8 cellular contexts compared by ENCODE assay signal in the genomic region with DNA sequence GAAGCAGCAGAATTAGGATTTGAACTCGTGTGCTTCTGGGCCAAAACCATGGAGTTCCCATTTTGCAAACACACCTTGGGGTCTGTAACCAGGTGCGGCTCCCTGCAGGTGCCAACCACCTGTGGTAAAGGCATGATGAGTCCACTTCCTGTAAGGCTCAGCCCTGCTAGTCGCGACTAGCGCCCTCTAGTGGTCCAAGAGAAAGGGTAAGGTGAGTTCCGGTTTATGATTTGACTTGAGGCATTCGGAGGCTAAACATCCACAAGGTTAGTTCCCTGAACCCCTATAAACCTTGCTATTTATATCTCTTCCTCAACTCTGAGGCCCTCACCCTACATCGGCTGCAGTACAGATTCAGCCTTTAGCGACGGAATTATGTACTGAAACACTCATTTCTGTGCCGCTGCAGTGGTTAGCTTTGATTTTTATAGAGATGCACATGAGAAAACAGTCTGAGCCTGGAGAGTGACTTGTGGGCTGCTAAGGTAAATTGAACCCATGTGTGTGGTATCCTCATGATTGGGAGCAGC.
DNase-seq lines count a peak whose midpoint lies in the region; ATAC-seq, FAIRE-seq and TF ChIP-seq lines count a peak whose summit lies in the region.

No MANE protein-coding gene starts in this region.

- DNase-seq in AML-193 (lab: John Stamatoyannopoulos, UW) (peak; percentile 28 to 49), NCI-H526 (lab: John Stamatoyannopoulos, UW) (peak; percentile 75 to 90), fibroblast of peridontal ligament (ENCODE audit: extremely low read depth) (peak; percentile 19), progenitor cell of endocrine pancreas (ENCODE audit: low spot score, unreplicated experiment) (peak; percentile 19), frontal cortex (ENCODE audit: low spot score in 2 of 2) (no peak)
- peak; percentile 18 for DNase-seq in activated CD8-positive, alpha-beta memory T cell treated with anti-CD3 and anti-CD28 coated beads, Interleukin-2, amount 50 U/mL, for 24 hours (ENCODE audit: extremely low read depth)

- H3K4me3 Mint-ChIP-seq in progenitor cell of endocrine pancreas (ENCODE audit: low read depth), result no peak overlapping the region

- peak; percentile 70 for TF ChIP-seq CTCF in progenitor cell of endocrine pancreas (IDR thresholded peaks at IDR 0.05; ENCODE audit: unreplicated experiment)

- H3K36me3 Mint-ChIP-seq in progenitor cell of endocrine pancreas (ENCODE audit: insufficient read depth), result no peaks in the 10 kb centered on the region

- peaks cover 27% of the 10 kb centered on the region for H3K4me1 Mint-ChIP-seq in progenitor cell of endocrine pancreas (ENCODE audit: low read depth)

- H3K27ac Mint-ChIP-seq in progenitor cell of endocrine pancreas, result peak overlapping the region; percentile 18

- H3K9me3 Mint-ChIP-seq in progenitor cell of endocrine pancreas (ENCODE audit: low read depth), result peaks cover 4% of the 10 kb centered on the region

- ATAC-seq in GM18870 (IDR thresholded peaks at IDR 0.05; ENCODE audit: unreplicated experiment) (peak; percentile 93), HG03066 (IDR thresholded peaks at IDR 0.05; ENCODE audit: low read depth, unreplicated experiment) (peak; percentile 91)

- FAIRE-seq in frontal cortex (lab: Jason Lieb, UNC), result no peak

- H3K27me3 Mint-ChIP-seq in progenitor cell of endocrine pancreas, result peaks cover 6% of the 10 kb centered on the region

Comparison
In these comparisons a context has a peak if more than half of its experiments do, and no peak if none do; other contexts are left out.
1. DNase-seq: peak in AML-193 (2 of 2), NCI-H526 (2 of 2), activated CD8-positive, alpha-beta memory T cell treated with anti-CD3 and anti-CD28 coated beads, Interleukin-2, amount 50 U/mL, for 24 hours (single experiment), fibroblast of peridontal ligament (single experiment) and progenitor cell of endocrine pancreas (single experiment); none in frontal cortex (0 of 2).